In the genomic region with DNA sequence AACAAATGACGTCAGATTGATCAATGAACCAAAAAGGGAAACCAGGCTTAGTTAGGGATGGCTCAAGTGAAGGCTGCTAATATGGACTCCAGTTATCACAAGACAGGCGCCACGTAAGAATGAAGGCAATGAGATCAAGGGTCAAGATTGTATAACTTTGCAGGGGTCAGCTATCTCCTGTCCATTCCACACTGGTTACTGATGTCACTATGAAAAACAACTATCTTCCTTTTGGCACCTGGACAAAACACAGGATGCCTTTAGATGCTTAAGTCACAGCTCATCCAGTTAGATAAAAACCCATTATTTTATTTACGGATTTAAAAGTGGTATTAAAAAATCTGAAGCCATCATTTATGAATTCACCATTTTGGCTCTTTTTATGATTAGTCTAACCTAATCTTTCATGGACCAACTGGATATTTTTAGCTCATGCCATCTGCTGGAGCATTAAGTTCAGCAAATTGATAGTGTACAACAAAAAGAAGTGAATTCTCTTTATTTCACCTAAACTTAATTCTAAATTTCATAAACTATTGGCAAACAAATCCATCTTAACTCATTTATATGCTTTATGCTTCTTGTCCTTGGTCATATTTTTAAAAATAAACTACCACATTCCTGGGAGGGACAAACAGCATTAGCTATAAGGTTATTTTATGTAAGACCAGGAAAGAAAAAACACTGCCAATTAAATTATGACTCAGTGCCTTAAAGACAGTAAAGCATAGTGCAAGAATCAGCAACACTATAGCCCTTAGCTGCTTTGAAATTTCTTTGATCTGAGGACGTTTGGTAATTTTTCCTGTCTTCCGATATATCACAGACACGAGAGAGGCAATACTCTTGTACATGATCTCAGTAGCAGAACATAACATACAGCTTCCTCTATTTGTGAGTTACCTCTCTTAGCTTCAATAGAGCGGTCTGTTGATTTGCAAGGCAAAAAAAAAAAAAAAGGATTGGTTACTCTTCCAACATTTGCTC, we compare ENCODE assay signal across 8 cellular contexts. TPM values are rescaled to one million over a fixed set of nuclear protein-coding genes. Genes with fewer than 3 reads are reported as not detected.
DNase-seq lines count a peak whose midpoint lies in the region; ATAC-seq, FAIRE-seq and TF ChIP-seq lines count a peak whose summit lies in the region.
"Had no signal": no experiment of that assay in that cellular context is flagged by ENCODE, and none has a peak within 500 bp of the region (broad histone marks: within the 10 kb centered on the region; RNA-seq: fewer than 3 reads in every experiment).

No MANE protein-coding gene starts in this region.

- no peaks in the 10 kb centered on the region for H3K9me2 ChIP-seq in Loucy (replicated peaks; ENCODE audit: low read depth, low read length)

- peaks cover 97% of the 10 kb centered on the region for H4K20me1 ChIP-seq in Loucy (ENCODE audit: insufficient read depth, low read length, poor library complexity, severe bottlenecking)

- H3K36me3 ChIP-seq in Loucy (ENCODE audit: insufficient read depth, low read length) (peaks cover 79% of the 10 kb centered on the region), bronchial epithelial cell (ENCODE audit: control insufficient read depth, insufficient read depth, low read length) (peaks cover 6% of the 10 kb centered on the region)
- H3K36me3 ChIP-seq in naive thymus-derived CD4-positive, alpha-beta T cell (ENCODE audit: control insufficient read depth in 2 of 3, insufficient read depth in 3 of 3, low read length in 3 of 3): peaks cover 0 to 34% (median 3%) of the 10 kb centered on the region in 3 experiments

- H3K4me3 Mint-ChIP-seq in naive thymus-derived CD4-positive, alpha-beta T cell: peak overlapping the region; percentile 16 to 74 (median 65)

- H3K9ac ChIP-seq in Loucy (ENCODE audit: low read depth, low read length, poor library complexity, severe bottlenecking): no peak overlapping the region

- H3F3A ChIP-seq in Loucy (ENCODE audit: low read depth): peaks cover 7% of the 10 kb centered on the region

- H3K27ac ChIP-seq in naive thymus-derived CD4-positive, alpha-beta T cell (ENCODE audit: low read depth, low read length): peak overlapping the region; percentile 5

- intact Hi-C loops in naive thymus-derived CD4-positive, alpha-beta T cell (cut with micrococcal nuclease): loop anchor here (1.0 to 2.0 kb wide), 3 partner anchors 13 to 69 kb away; no protein-coding TSS in a partner anchor

- H3K4me2 ChIP-seq in Loucy (ENCODE audit: low read depth, low read length, poor library complexity, severe bottlenecking): peak overlapping the region; percentile 27

- peaks cover 0 to 8% (median 3%) of the 10 kb centered on the region in 11 donors for H3K9me3 Mint-ChIP-seq in naive thymus-derived CD4-positive, alpha-beta T cell

- DNase-seq in bronchial epithelial cell (ENCODE audit: low read depth) (peak; percentile 34), HuH-7 (ENCODE audit: low spot score) (no peak), NCI-H69 (lab: John Stamatoyannopoulos, UW) (no peak)
- peak in 5 of 9 donors; percentile 2 to 22 (median 14) for DNase-seq in naive thymus-derived CD4-positive, alpha-beta T cell
- DNase-seq: NCI-H526 treated with DMSO at 0.1 percent for 48 hours had no signal

- 0 out of 2 replicates have a peak, but pooled peaks cover 3% of the 10 kb centered on the region for H3K9me3 ChIP-seq in Loucy (ENCODE audit: insufficient read depth, low read depth, low read length)
- no peaks in the 10 kb centered on the region for H3K9me3 ChIP-seq in naive thymus-derived CD4-positive, alpha-beta T cell (ENCODE audit: control insufficient read depth in 2 of 3, low read length in 3 of 3)

- TF ChIP-seq CTCF in Loucy (conservative IDR thresholded peaks at IDR 0.05; ENCODE audit: low read length) (no peak), bronchial epithelial cell (IDR thresholded peaks at IDR 0.05; ENCODE audit: insufficient read depth, low read length, severe bottlenecking) (no peak)

- peak; percentile 76 for ATAC-seq in GM18502 (IDR thresholded peaks at IDR 0.05; ENCODE audit: poor library complexity, unreplicated experiment)
- peak; percentile 63 for ATAC-seq in naive thymus-derived CD4-positive, alpha-beta T cell
- no peak for ATAC-seq in GM21717 (IDR thresholded peaks at IDR 0.05; ENCODE audit: unreplicated experiment)

- peaks cover 4 to 37% (median 25%) of the 10 kb centered on the region in 5 donors for H3K36me3 Mint-ChIP-seq in naive thymus-derived CD4-positive, alpha-beta T cell

- peaks cover 31 to 80% (median 69%) of the 10 kb centered on the region in 7 donors for H3K4me1 Mint-ChIP-seq in naive thymus-derived CD4-positive, alpha-beta T cell

- POLR2A ChIA-PET in naive thymus-derived CD4-positive, alpha-beta T cell (lab: Charles Lee): no interaction called here

- no peaks in the 10 kb centered on the region for H3K27me3 Mint-ChIP-seq in naive thymus-derived CD4-positive, alpha-beta T cell

- peak overlapping the region in 8 of 9 donors; percentile 3 to 77 (median 28) for H3K27ac Mint-ChIP-seq in naive thymus-derived CD4-positive, alpha-beta T cell

- peaks cover 95% of the 10 kb centered on the region for H3K79me2 ChIP-seq in Loucy (ENCODE audit: insufficient read depth, low read length)

- peaks cover 19% of the 10 kb centered on the region for H3K4me1 ChIP-seq in Loucy (ENCODE audit: insufficient read depth, low read length, poor library complexity, severe bottlenecking)
- peaks cover 9 to 13% of the 10 kb centered on the region in 2 donors for H3K4me1 ChIP-seq in naive thymus-derived CD4-positive, alpha-beta T cell (ENCODE audit: control insufficient read depth in 2 of 2, insufficient read depth in 2 of 2, low read length in 2 of 2)

- CTCF ChIA-PET in naive thymus-derived CD4-positive, alpha-beta T cell (lab: Charles Lee): no interaction called here

- H3K4me3 ChIP-seq in Loucy (ENCODE audit: low read length, poor library complexity, severe bottlenecking): peak overlapping the region; percentile 14
- no peak overlapping the region for H3K4me3 ChIP-seq in bronchial epithelial cell (ENCODE audit: low read depth, low read length)
- no peak overlapping the region for H3K4me3 ChIP-seq in naive thymus-derived CD4-positive, alpha-beta T cell (ENCODE audit: low read length)

- FAIRE-seq in bronchial epithelial cell (lab: Jason Lieb, UNC): no peak

- H3K27me3 ChIP-seq in Loucy (ENCODE audit: insufficient read depth, low read length, poor library complexity, severe bottlenecking) (no peaks in the 10 kb centered on the region), bronchial epithelial cell (ENCODE audit: control insufficient read depth, insufficient read depth, low read length) (no peaks in the 10 kb centered on the region)
- H3K27me3 ChIP-seq in naive thymus-derived CD4-positive, alpha-beta T cell (ENCODE audit: control insufficient read depth in 2 of 2, insufficient read depth in 2 of 2, low read length in 2 of 2): no peaks in the 10 kb centered on the region

- H2AFZ ChIP-seq in Loucy (ENCODE audit: low read length): no peak overlapping the region

RNA-seq across cellular contexts. Expression of a gene that starts 27.0 kb away (rescaled TPM):
- 142 and 181 TPM in 2 replicates for total RNA-seq in bronchial epithelial cell
- 100 to 1,000 TPM; 137 to 186 (median 139) TPM for total RNA-seq in naive thymus-derived CD4-positive, alpha-beta T cell
- 10 to 100 TPM; 44.5 to 69.2 TPM for polyA plus RNA-seq in naive thymus-derived CD4-positive, alpha-beta T cell

Comparison
In these comparisons a context has a peak if more than half of its experiments do, and no peak if none do; other contexts are left out.
1. DNase-seq: peak in bronchial epithelial cell (single experiment) and naive thymus-derived CD4-positive, alpha-beta T cell (5 of 9); none in HuH-7 (single experiment) and NCI-H69 (single experiment).